10 cellular contexts compared by ENCODE assay signal in the genomic region with DNA sequence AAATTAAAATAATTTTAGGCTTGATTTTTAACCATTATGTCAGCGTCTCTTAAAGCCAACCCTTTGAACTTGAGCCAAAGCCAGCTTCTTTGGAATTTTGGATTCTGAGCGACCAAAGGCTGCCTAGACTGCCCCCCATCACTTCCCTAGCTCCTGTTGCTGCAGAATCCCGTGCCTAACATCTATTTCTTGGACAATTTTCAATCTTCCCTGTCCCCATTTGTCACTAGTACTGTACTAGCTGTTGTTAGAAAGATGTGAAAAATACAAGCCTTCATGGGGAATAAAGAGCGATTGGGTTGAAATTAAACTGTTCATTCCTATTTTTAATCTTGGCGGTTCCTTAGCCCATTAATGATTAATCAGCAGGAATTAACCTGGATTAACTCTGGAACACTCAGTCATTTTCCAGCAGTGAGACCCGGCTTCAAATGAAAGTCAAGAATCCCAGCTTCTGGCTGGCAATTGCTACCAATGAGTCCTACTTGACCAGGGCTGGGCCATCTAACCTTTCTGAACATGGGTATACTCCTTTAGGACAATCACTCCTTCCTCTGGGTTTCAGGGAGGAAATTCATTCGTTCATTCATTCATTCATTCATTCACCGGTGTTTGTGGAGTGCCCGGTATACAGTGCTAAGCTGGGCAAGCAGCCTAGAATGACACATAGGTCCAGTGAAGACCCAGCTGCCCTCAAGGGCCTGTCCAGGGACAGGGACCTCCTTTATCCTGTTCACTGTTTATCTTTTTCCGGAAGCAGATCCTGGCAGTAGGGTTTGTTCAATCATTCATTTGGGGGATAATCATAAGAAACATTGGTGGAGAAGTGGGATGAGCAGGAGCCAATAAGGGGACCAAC. TPM values are rescaled to one million over a fixed set of nuclear protein-coding genes. Genes with fewer than 3 reads are reported as not detected.
DNase-seq lines count a peak whose midpoint lies in the region; ATAC-seq and TF ChIP-seq lines count a peak whose summit lies in the region.
"Had no signal": no experiment of that assay in that cellular context is flagged by ENCODE, and none has a peak within 500 bp of the region (broad histone marks: within the 10 kb centered on the region; RNA-seq: fewer than 3 reads in every experiment).

No MANE protein-coding gene starts in this region.

- H3K36me3 Mint-ChIP-seq in activated CD4-positive, alpha-beta memory T cell treated with anti-CD3 and anti-CD28 coated beads, Interleukin-2, amount 10 ng/mL, durations not matched to agents 7 days and 5 days (ENCODE audit: low read depth): peaks cover 17% of the 10 kb centered on the region
- H3K36me3 Mint-ChIP-seq in activated CD4-positive, alpha-beta memory T cell treated with anti-CD3 and anti-CD28 coated beads for 36 hours: peaks cover 5% of the 10 kb centered on the region
- peaks cover 11% of the 10 kb centered on the region for H3K36me3 Mint-ChIP-seq in glutamatergic neuron (ENCODE audit: unreplicated experiment)

- H3K36me3 ChIP-seq in RWPE2 (ENCODE audit: low read depth): peaks cover 17% of the 10 kb centered on the region
- peaks cover 0 to 11% (median 2%) of the 10 kb centered on the region in 4 donors for H3K36me3 ChIP-seq in upper lobe of left lung

- peaks cover 29% of the 10 kb centered on the region for H3K4me1 Mint-ChIP-seq in activated CD4-positive, alpha-beta memory T cell treated with anti-CD3 and anti-CD28 coated beads, Interleukin-2, amount 10 ng/mL, durations not matched to agents 7 days and 5 days
- peaks cover 17% of the 10 kb centered on the region for H3K4me1 Mint-ChIP-seq in activated CD4-positive, alpha-beta memory T cell treated with anti-CD3 and anti-CD28 coated beads for 36 hours (ENCODE audit: low read depth)
- peaks cover 9% of the 10 kb centered on the region for H3K4me1 Mint-ChIP-seq in glutamatergic neuron (ENCODE audit: low read depth, unreplicated experiment)

- H3K27ac ChIP-seq in RWPE2 (ENCODE audit: poor library complexity, severe bottlenecking) (no peak overlapping the region), upper lobe of left lung (no peak overlapping the region)

- H3K27me3 ChIP-seq in RWPE2 (ENCODE audit: insufficient read depth, poor library complexity, severe bottlenecking) (peaks cover 3% of the 10 kb centered on the region), upper lobe of left lung (no peaks in the 10 kb centered on the region)

- TF ChIP-seq CTCF in RWPE2 (IDR thresholded peaks at IDR 0.05; ENCODE audit: poor library complexity, severe bottlenecking): no peak
- TF ChIP-seq CTCF in glutamatergic neuron (IDR thresholded peaks at IDR 0.05; ENCODE audit: partially characterized antibody, unreplicated experiment): no peak
- no peak for TF ChIP-seq CTCF in upper lobe of left lung (IDR thresholded peaks at IDR 0.05)

- H3K27ac Mint-ChIP-seq in activated CD4-positive, alpha-beta memory T cell treated with anti-CD3 and anti-CD28 coated beads, Interleukin-2, amount 10 ng/mL, durations not matched to agents 7 days and 5 days: no peak overlapping the region
- no peak overlapping the region for H3K27ac Mint-ChIP-seq in activated CD4-positive, alpha-beta memory T cell treated with anti-CD3 and anti-CD28 coated beads for 36 hours
- H3K27ac Mint-ChIP-seq in glutamatergic neuron (ENCODE audit: unreplicated experiment): no peak overlapping the region

- POLR2A ChIA-PET in activated CD4-positive, alpha-beta memory T cell treated with anti-CD3 and anti-CD28 coated beads, Interleukin-2, amount 10 ng/mL, durations not matched to agents 7 days and 5 days (lab: Charles Lee): interaction anchor here (0.8 to 3.3 kb wide), 24 partner anchors 7 to 824 kb away, joined by 3 to 39 read pairs (median 8); a partner anchor contains a TSS
- POLR2A ChIA-PET in activated CD4-positive, alpha-beta memory T cell treated with anti-CD3 and anti-CD28 coated beads for 36 hours (lab: Charles Lee): interaction anchor here (0.8 to 2.7 kb wide), 8 partner anchors 8 to 312 kb away, joined by 3 to 12 read pairs (median 4); a partner anchor contains a TSS

- no peak for ATAC-seq in RWPE2 (ENCODE audit: low read depth)
- ATAC-seq in upper lobe of left lung (ENCODE audit: low FRiP score in 2 of 2): no peak
- no peak for ATAC-seq in GM18870 (IDR thresholded peaks at IDR 0.05; ENCODE audit: unreplicated experiment)
- no peak for ATAC-seq in GM21717 (IDR thresholded peaks at IDR 0.05; ENCODE audit: unreplicated experiment)

- CTCF ChIA-PET in activated CD4-positive, alpha-beta memory T cell treated with anti-CD3 and anti-CD28 coated beads, Interleukin-2, amount 10 ng/mL, durations not matched to agents 7 days and 5 days (lab: Charles Lee): interaction anchor here (0.6 to 5.5 kb wide), 49 partner anchors 10 to 607 kb away, joined by 3 to 43 read pairs (median 6); a partner anchor contains a TSS
- CTCF ChIA-PET in activated CD4-positive, alpha-beta memory T cell treated with anti-CD3 and anti-CD28 coated beads for 36 hours (lab: Charles Lee): interaction anchor here (1.0 to 5.8 kb wide), 40 partner anchors 8 to 824 kb away, joined by 3 to 80 read pairs (median 6); a partner anchor contains a TSS

- no peaks in the 10 kb centered on the region for H3K9me3 ChIP-seq in RWPE2 (ENCODE audit: severe bottlenecking)
- no peaks in the 10 kb centered on the region for H3K9me3 ChIP-seq in upper lobe of left lung
- H3K9me3 ChIP-seq: psoas muscle had no signal

- peaks cover 49% of the 10 kb centered on the region for H3K27me3 Mint-ChIP-seq in activated CD4-positive, alpha-beta memory T cell treated with anti-CD3 and anti-CD28 coated beads, Interleukin-2, amount 10 ng/mL, durations not matched to agents 7 days and 5 days
- H3K27me3 Mint-ChIP-seq in activated CD4-positive, alpha-beta memory T cell treated with anti-CD3 and anti-CD28 coated beads for 36 hours: peaks cover 29% of the 10 kb centered on the region
- peaks cover 16% of the 10 kb centered on the region for H3K27me3 Mint-ChIP-seq in glutamatergic neuron (ENCODE audit: unreplicated experiment)

- no peak for DNase-seq in activated CD4-positive, alpha-beta memory T cell treated with anti-CD3 and anti-CD28 coated beads, Interleukin-2, amount 10 ng/mL, durations not matched to agents 7 days and 5 days
- no peak for DNase-seq in activated CD4-positive, alpha-beta memory T cell treated with anti-CD3 and anti-CD28 coated beads for 36 hours
- DNase-seq in RWPE2 (ENCODE audit: low spot score) (peak; percentile 16), glutamatergic neuron (no peak), renal cortical epithelial cell (ENCODE audit: low read depth) (peak; percentile 56), upper lobe of left lung (no peak)

- no peaks in the 10 kb centered on the region for H3K9me3 Mint-ChIP-seq in activated CD4-positive, alpha-beta memory T cell treated with anti-CD3 and anti-CD28 coated beads, Interleukin-2, amount 10 ng/mL, durations not matched to agents 7 days and 5 days
- H3K9me3 Mint-ChIP-seq in activated CD4-positive, alpha-beta memory T cell treated with anti-CD3 and anti-CD28 coated beads for 36 hours: no peaks in the 10 kb centered on the region
- peaks cover 11% of the 10 kb centered on the region for H3K9me3 Mint-ChIP-seq in glutamatergic neuron (ENCODE audit: unreplicated experiment)

- H3K4me1 ChIP-seq in RWPE2 (ENCODE audit: insufficient read depth, poor library complexity, severe bottlenecking) (peaks cover 7% of the 10 kb centered on the region), upper lobe of left lung (peaks cover 18 to 44% (median 30%) of the 10 kb centered on the region in 4 donors)

- 52 to 64% methylated on average over 10 of the region's 10 CpGs for WGBS in upper lobe of left lung, 2 donors

- H3K4me3 Mint-ChIP-seq in activated CD4-positive, alpha-beta memory T cell treated with anti-CD3 and anti-CD28 coated beads, Interleukin-2, amount 10 ng/mL, durations not matched to agents 7 days and 5 days: peak overlapping the region; percentile 18
- H3K4me3 Mint-ChIP-seq in activated CD4-positive, alpha-beta memory T cell treated with anti-CD3 and anti-CD28 coated beads for 36 hours: no peak overlapping the region
- H3K4me3 Mint-ChIP-seq in glutamatergic neuron (ENCODE audit: unreplicated experiment): peak overlapping the region; percentile 75

- TF ChIP-seq POLR2A in upper lobe of left lung (IDR thresholded peaks at IDR 0.05): no peak

- no peak for TF ChIP-seq EP300 in upper lobe of left lung (IDR thresholded peaks at IDR 0.05)

- intact Hi-C loops in activated CD4-positive, alpha-beta memory T cell treated with anti-CD3 and anti-CD28 coated beads for 36 hours (cut with micrococcal nuclease): loop anchor here (2.0 to 5.0 kb wide), 4 partner anchors 153 to 604 kb away; a partner anchor contains a TSS

- H3K4me3 ChIP-seq in RWPE2 (ENCODE audit: severe bottlenecking): no peak overlapping the region
- peak overlapping the region in 1 of 4 donors; percentile 69 for H3K4me3 ChIP-seq in upper lobe of left lung

RNA-seq across cellular contexts. Expression of a gene that starts 1.4 kb away (rescaled TPM):
- total RNA-seq in activated CD4-positive, alpha-beta memory T cell treated with anti-CD3 and anti-CD28 coated beads, Interleukin-2, amount 10 ng/mL, durations not matched to agents 7 days and 5 days: 10 to 100 TPM; 82.3 to 85.7 TPM
- 10 to 100 TPM; 29.6 to 32.0 TPM for total RNA-seq in activated CD4-positive, alpha-beta memory T cell treated with anti-CD3 and anti-CD28 coated beads for 36 hours
- total RNA-seq in glutamatergic neuron (ENCODE audit: unreplicated experiment) (63.3 TPM), renal cortical epithelial cell (103 and 338 TPM in 2 replicates), upper lobe of left lung (100 to 1,000 TPM; 143 to 256 (median 172) TPM)

RNA-seq across cellular contexts. Expression of a gene that starts 16.3 kb away (rescaled TPM):
- total RNA-seq in activated CD4-positive, alpha-beta memory T cell treated with anti-CD3 and anti-CD28 coated beads, Interleukin-2, amount 10 ng/mL, durations not matched to agents 7 days and 5 days: not detected
- not detected for total RNA-seq in activated CD4-positive, alpha-beta memory T cell treated with anti-CD3 and anti-CD28 coated beads for 36 hours
- total RNA-seq in glutamatergic neuron (ENCODE audit: unreplicated experiment) (not detected), renal cortical epithelial cell (not detected in 2 replicates), upper lobe of left lung (not detected)
- total RNA-seq: psoas muscle, temporal lobe had no signal

Comparison
In these comparisons a context has a peak if more than half of its experiments do, and no peak if none do; other contexts are left out.
1. DNase-seq: peak in RWPE2 (single experiment) and renal cortical epithelial cell (single experiment); none in activated CD4-positive, alpha-beta memory T cell treated with anti-CD3 and anti-CD28 coated beads, Interleukin-2, amount 10 ng/mL, durations not matched to agents 7 days and 5 days (single experiment), activated CD4-positive, alpha-beta memory T cell treated with anti-CD3 and anti-CD28 coated beads for 36 hours (single experiment), glutamatergic neuron (single experiment) and upper lobe of left lung (0 of 2).